ENCODE assay signal across 8 cellular contexts in the genomic region with DNA sequence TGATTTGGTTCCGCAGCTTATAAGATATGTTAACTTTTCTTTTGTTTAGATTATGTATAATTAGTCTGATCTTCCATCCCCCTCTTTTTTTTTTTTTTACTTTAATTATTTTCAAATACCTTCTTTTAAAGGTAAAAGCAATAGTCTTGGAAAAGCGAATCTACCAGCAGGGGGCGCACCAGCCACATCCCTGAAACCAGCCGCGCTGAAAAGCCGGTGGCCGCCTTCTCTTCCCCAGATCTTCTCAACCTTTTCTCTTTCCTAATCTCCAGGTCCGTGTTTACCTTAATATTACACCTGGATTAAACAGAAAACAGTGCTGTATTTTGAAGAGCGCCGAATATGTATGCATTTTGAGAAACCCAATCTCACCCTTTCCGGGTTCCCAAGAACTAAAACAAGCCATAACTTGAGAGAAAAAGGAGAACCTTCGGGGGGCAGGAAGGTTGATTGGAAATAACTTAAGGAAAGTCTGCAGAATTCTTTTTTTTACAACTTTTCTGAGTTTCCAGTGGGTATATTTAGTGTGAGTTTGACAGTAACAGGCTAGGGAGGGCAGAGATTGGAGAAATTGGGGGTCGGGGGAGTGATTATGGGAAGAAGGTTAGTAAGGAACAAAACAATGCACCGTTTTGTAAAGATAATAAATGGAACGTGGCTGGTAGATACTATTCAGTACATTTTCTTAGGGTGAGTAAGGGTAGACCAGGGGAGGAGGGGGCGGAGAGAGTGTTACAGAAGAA. TPM values are rescaled to one million over a fixed set of nuclear protein-coding genes. Genes with fewer than 3 reads are reported as not detected.
DNase-seq lines count a peak whose midpoint lies in the region; ATAC-seq and TF ChIP-seq lines count a peak whose summit lies in the region.

No MANE protein-coding gene starts in this region.

- H3F3A ChIP-seq in SK-N-SH (replicated peaks; ENCODE audit: insufficient read depth): no peaks in the 10 kb centered on the region

- H3K36me3 ChIP-seq in SK-N-SH (replicated peaks in 1 of 2; ENCODE audit: control insufficient read depth in 1 of 2, insufficient read depth in 2 of 2, low read length in 1 of 2): no peaks in the 10 kb centered on the region
- peaks cover 15% of the 10 kb centered on the region for H3K36me3 ChIP-seq in iPS-18a (ENCODE audit: control insufficient read depth, low read depth, low read length)

- TF ChIP-seq RAD21 in SK-N-SH (IDR thresholded peaks at IDR 0.05; ENCODE audit: low read length): peak; percentile 88

- no peaks in the 10 kb centered on the region for H3K9me2 ChIP-seq in SK-N-SH

- DNase-seq in Ammon's horn (ENCODE audit: low spot score) (peak; percentile 76), GM20000 (ENCODE audit: low spot score) (peak; percentile 74), MV-4-11 (lab: John Stamatoyannopoulos, UW) (peak; percentile 11), SK-N-SH (peak; percentile 72), anterior cingulate cortex (lab: John Stamatoyannopoulos, UW) (peak in 51 of 58 donors; percentile 17 to 91 (median 54))
- DNase-seq in stimulated activated CD4-positive, alpha-beta T cell treated with anti-CD3 and anti-CD28 coated beads, Interleukin-15, amount 100 ng/mL, for 24 hours: peak; percentile 78

- H3K4me2 ChIP-seq in SK-N-SH: peak overlapping the region; percentile 55; the same call in 1 of the 2 replicates

- H3K9me3 ChIP-seq in SK-N-SH (no peaks in the 10 kb centered on the region), iPS-18a (ENCODE audit: control insufficient read depth, low read depth, low read length) (no peaks in the 10 kb centered on the region)

- CTCF ChIA-PET in SK-N-SH (lab: Yijun Ruan, JAX): interaction anchor here (0.6 to 4.8 kb wide), 25 partner anchors 9 to 979 kb away, joined by 3 to 32 read pairs (median 4); no protein-coding TSS in a partner anchor

- no peaks in the 10 kb centered on the region for H4K20me1 ChIP-seq in SK-N-SH (ENCODE audit: insufficient read depth)

- peaks cover 14% of the 10 kb centered on the region; the same call in 1 of the 2 replicates for H3K27me3 ChIP-seq in SK-N-SH (ENCODE audit: insufficient read depth)
- no peaks in the 10 kb centered on the region for H3K27me3 ChIP-seq in iPS-18a (ENCODE audit: control insufficient read depth, insufficient read depth, low read length)

- no peak overlapping the region for H3K9ac ChIP-seq in SK-N-SH
- H3K9ac ChIP-seq in iPS-18a (ENCODE audit: low read length): peak overlapping the region; percentile 83

- TF ChIP-seq CTCF in GM20000 (IDR thresholded peaks at IDR 0.05; ENCODE audit: extremely low read depth, missing control alignments) (peak; percentile 70), SK-N-SH (IDR thresholded peaks at IDR 0.05) (peak; percentile 90)

- TF ChIP-seq EP300 in SK-N-SH (IDR thresholded peaks at IDR 0.05; ENCODE audit: borderline replicate concordance in 1 of 2, low read depth in 1 of 2, low read length in 1 of 2): no peak

- H3K4me1 ChIP-seq in SK-N-SH (ENCODE audit: control insufficient read depth in 1 of 2, insufficient read depth in 2 of 2, low read depth in 1 of 2, low read length in 1 of 2) (peaks cover 0 to 13% of the 10 kb centered on the region in 2 experiments; a peak in 1 of 4 replicates), iPS-18a (ENCODE audit: control insufficient read depth, low read depth, low read length) (peaks cover 50% of the 10 kb centered on the region)

- POLR2A ChIA-PET in SK-N-SH (lab: Yijun Ruan, JAX): no interaction called here

- ATAC-seq in HG02840 (IDR thresholded peaks at IDR 0.05; ENCODE audit: low FRiP score, unreplicated experiment): no peak

- H3K79me2 ChIP-seq in SK-N-SH (ENCODE audit: insufficient read depth): no peaks in the 10 kb centered on the region

- no peak overlapping the region for H2AFZ ChIP-seq in SK-N-SH (ENCODE audit: low read depth)

- WGBS in SK-N-SH (ENCODE audit: low lambda C conversion rate): 27% methylated on average over 16 of the region's 16 CpGs

- H3K27ac ChIP-seq in SK-N-SH (ENCODE audit: low read depth in 2 of 2, low read length in 1 of 2): no peak overlapping the region
- H3K27ac ChIP-seq in iPS-18a (ENCODE audit: low read length): peak overlapping the region; percentile 81

- peak overlapping the region in 1 of 2 experiments; percentile 37; a peak in 1 of 4 replicates for H3K4me3 ChIP-seq in SK-N-SH (ENCODE audit: low read depth in 2 of 2, low read length in 1 of 2)
- peak overlapping the region; percentile 90 for H3K4me3 ChIP-seq in iPS-18a (ENCODE audit: low read length)

TF ChIP-seq in SK-N-SH, 30 proteins besides CTCF, POLR2A, EP300 and RAD21:
- TF ChIP-seq MXI1 (IDR thresholded peaks at IDR 0.05; ENCODE audit: low read depth, low read length) (no peak), SMC3 (IDR thresholded peaks at IDR 0.05; ENCODE audit: low read depth, low read length) (peak; percentile 86)

RNA-seq across cellular contexts. Expression of a gene that starts 2.0 kb away (rescaled TPM):
- 0.10 and 0.13 TPM in 2 replicates for polyA plus RNA-seq in SK-N-SH (2012; rRNA removed)
- polyA plus RNA-seq in SK-N-SH (2012; cell fraction: cytosol; rRNA removed): 0.12 and 0.16 TPM in 2 replicates
- 0.02 and 0.14 TPM in 2 replicates for polyA plus RNA-seq in SK-N-SH (2012; cell fraction: nucleus; rRNA removed)

Comparison
In these comparisons a context has a peak if more than half of its experiments do, and no peak if none do; other contexts are left out.
1. DNase-seq: peak in every context shown above with its lines; median percentile 78 in stimulated activated CD4-positive, alpha-beta T cell treated with anti-CD3 and anti-CD28 coated beads, Interleukin-15, amount 100 ng/mL, for 24 hours; 76 in Ammon's horn; 74 in GM20000; 72 in SK-N-SH; 54 in anterior cingulate cortex; 11 in MV-4-11.